ENCODE assay signal across 35 cellular contexts in genomic region chr15:98517051-98517450, GRCh38.
"Had no signal": no experiment of that assay in that cellular context is flagged by ENCODE, and none has a peak within 500 bp of the region (broad histone marks: within the 10 kb centered on the region; RNA-seq: fewer than 3 reads in every experiment).

No MANE protein-coding gene starts in this region.

- H3K27ac ChIP-seq: KMS-11 had no signal

- H3K27me3 ChIP-seq: MG63 had no signal

- DNase-seq: Karpas-422, Kasumi-1, KG1, MG63, MM.1S, MV-4-11, NCI-H1048, NCI-H1092, NCI-H1092 treated with DMSO at 0.1 percent for 48 hours, NCI-H1105, NCI-H1105 treated with DMSO at 0.1 percent for 48 hours, NCI-H1417, NCI-H1417 treated with DMSO at 0.1 percent for 48 hours, NCI-H1436, NCI-H1436 treated with DMSO at 0.1 percent for 48 hours, NCI-H146, NCI-H1694, NCI-H1694 treated with DMSO at 0.1 percent for 48 hours, NCI-H187, NCI-H187 treated with DMSO at 0.1 percent for 48 hours, NCI-H1930, NCI-H2029, NCI-H2029 treated with DMSO at 0.1 percent for 48 hours, NCI-H2081, NCI-H2081 treated with DMSO at 0.1 percent for 48 hours, NCI-H2107, NCI-H2171, NCI-H2171 treated with DMSO at 0.1 percent for 48 hours, NCI-H2227 treated with DMSO at 0.1 percent for 48 hours, NCI-H226, NCI-H345, NCI-H446, NCI-H446 treated with DMSO at 0.1 percent for 48 hours, NCI-H510A had no signal

- H3K9me3 ChIP-seq: MG63 had no signal

- H3K36me3 ChIP-seq: MG63 had no signal

- H3K4me3 ChIP-seq: MG63 had no signal
